Comparison of ENCODE assay signal across 8 cellular contexts in the genomic region with DNA sequence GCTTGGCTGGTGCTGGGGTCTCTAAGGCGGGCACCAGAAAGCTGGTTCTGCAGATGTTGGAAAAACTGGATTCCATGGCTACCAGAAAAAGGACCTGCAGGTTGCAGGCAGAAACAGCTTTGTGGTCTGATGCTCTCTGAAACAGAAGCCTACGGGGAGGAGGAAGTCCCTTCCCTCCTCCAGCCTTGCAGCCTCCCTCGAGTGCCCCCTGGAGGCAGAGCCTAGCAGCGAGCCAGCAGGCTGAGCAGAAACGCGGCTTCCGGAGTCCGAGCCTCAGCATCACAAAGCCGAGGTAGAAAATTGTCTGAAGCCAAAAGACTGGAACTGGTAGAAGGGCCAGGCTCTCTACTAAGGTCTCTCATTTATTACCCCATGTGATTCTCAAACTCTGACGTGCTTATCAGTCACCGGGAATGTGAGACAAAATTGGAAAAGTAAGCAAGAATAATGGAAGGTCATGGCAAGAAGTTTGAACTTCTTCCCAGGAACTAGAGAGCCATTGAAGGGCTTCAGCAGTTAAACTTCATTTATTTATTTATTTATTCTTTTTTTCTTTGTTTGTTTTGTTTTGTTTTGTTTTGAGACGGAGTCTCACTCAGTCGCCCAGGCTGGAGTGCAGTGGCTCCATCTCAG.
DNase-seq lines count a peak whose midpoint lies in the region; ATAC-seq and TF ChIP-seq lines count a peak whose summit lies in the region.

No MANE protein-coding gene starts in this region.

- TF ChIP-seq CTCF in cardiac fibroblast (IDR thresholded peaks at IDR 0.05; ENCODE audit: low read depth, low read length) = peak; percentile 100

- DNase-seq in AG08396 (ENCODE audit: low spot score) (peak; percentile 83), NCI-H2227 treated with DMSO at 0.1 percent for 48 hours (lab: John Stamatoyannopoulos, UW) (peak; percentile 54), cardiac fibroblast (ENCODE audit: low read depth in 2 of 2) (peak; percentile 86 to 88), kidney glomerular epithelial cell (lab: John Stamatoyannopoulos, UW) (peak; percentile 79)
- DNase-seq in activated CD4-positive, CD25-positive, alpha-beta regulatory T cell (lab: John Stamatoyannopoulos, UW) = peak; percentile 83 to 89 (median 84)
- peak; percentile 94 to 95 for DNase-seq in stimulated activated CD4-positive, alpha-beta T cell treated with anti-CD3 and anti-CD28 coated beads, Interleukin-2, amount 100 ng/mL, for 48 hours

- no peak overlapping the region for H3K4me3 ChIP-seq in cardiac fibroblast (replicated peaks in 1 of 2; ENCODE audit: low read depth in 2 of 2, low read length in 2 of 2)

- ATAC-seq in GM18868 (IDR thresholded peaks at IDR 0.05; ENCODE audit: unreplicated experiment) (peak; percentile 90), HG03066 (IDR thresholded peaks at IDR 0.05; ENCODE audit: low read depth, unreplicated experiment) (peak; percentile 98)
